Comparison of ENCODE assay signal across 12 cellular contexts in the genomic region with DNA sequence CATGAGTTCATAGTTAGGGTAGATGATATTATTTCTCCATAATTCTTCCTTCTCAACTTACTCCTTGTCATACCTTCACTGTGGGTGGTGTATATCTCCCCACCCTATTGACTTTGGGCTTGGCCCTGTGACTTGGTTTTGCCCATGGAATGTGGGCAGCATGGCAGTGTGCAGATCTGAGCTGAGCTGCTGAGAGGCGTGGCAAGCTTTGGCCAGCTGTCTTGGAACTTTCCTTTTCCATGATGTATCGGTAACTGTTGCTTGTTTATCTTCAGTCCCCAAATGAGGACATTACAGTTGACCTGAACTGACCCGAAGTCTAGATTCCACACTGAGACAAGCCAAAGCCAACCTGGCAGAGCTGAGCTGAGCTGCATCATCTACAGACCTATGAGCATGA.
DNase-seq lines count a peak whose midpoint lies in the region; ATAC-seq and TF ChIP-seq lines count a peak whose summit lies in the region.
"Had no signal": no experiment of that assay in that cellular context is flagged by ENCODE, and none has a peak within 500 bp of the region (broad histone marks: within the 10 kb centered on the region; RNA-seq: fewer than 3 reads in every experiment).

No MANE protein-coding gene starts in this region.

- no peaks in the 10 kb centered on the region for H3K36me3 ChIP-seq in CD4-positive, alpha-beta memory T cell (ENCODE audit: insufficient read depth, low read length)
- no peaks in the 10 kb centered on the region for H3K36me3 ChIP-seq in colonic mucosa
- H3K36me3 ChIP-seq: Peyer's patch, WERI-Rb-1 had no signal

- CTCF ChIA-PET in CD4-positive, alpha-beta memory T cell (lab: Charles Lee; ENCODE audit: partially characterized antibody) = interaction anchor here (1.8 to 4.3 kb wide), 3 partner anchors 18 to 213 kb away, joined by 4 to 31 read pairs (median 26); no protein-coding TSS in a partner anchor

- H3K4me3 ChIP-seq in CD4-positive, alpha-beta memory T cell (ENCODE audit: low read length in 2 of 2) = no peak overlapping the region
- H3K4me3 ChIP-seq in colonic mucosa = no peak overlapping the region
- H3K4me3 ChIP-seq in foreskin fibroblast (ENCODE audit: low read depth in 1 of 2, low read length in 2 of 2) = no peak overlapping the region
- H3K4me3 ChIP-seq: BLaER1 treated with 17β-estradiol and CSF1 and Interleukin-3, amounts not matched to agents 10 nM and 100 nM; Peyer's patch had no signal

- peaks cover 69% of the 10 kb centered on the region for H3K4me1 ChIP-seq in CD4-positive, alpha-beta memory T cell (ENCODE audit: insufficient read depth, low read length)
- H3K4me1 ChIP-seq in colonic mucosa = no peaks in the 10 kb centered on the region

- DNase-seq in CD4-positive, alpha-beta memory T cell = no peak
- DNase-seq in M059J (ENCODE audit: low read depth) = peak; percentile 77
- DNase-seq in colonic mucosa = peak; percentile 32
- peak; percentile 19 for DNase-seq in mucosa of gallbladder (ENCODE audit: low spot score)
- DNase-seq in naive thymus-derived CD8-positive, alpha-beta T cell = no peak
- DNase-seq in foreskin fibroblast = no peak
- DNase-seq: activated T-cell treated with anti-CD3 and anti-CD28 coated beads, Interleukin-2, amount 50 U/mL, for 4 hours; WERI-Rb-1 had no signal

- peaks cover 0 to 7% (median 3%) of the 10 kb centered on the region in 8 donors for H3K9me3 Mint-ChIP-seq in CD4-positive, alpha-beta memory T cell
- peaks cover 0 to 15% (median 7%) of the 10 kb centered on the region in 9 donors for H3K9me3 Mint-ChIP-seq in naive thymus-derived CD8-positive, alpha-beta T cell

- no peaks in the 10 kb centered on the region for H3K27me3 ChIP-seq in CD4-positive, alpha-beta memory T cell (ENCODE audit: insufficient read depth, low read length)
- H3K27me3 ChIP-seq in colonic mucosa = no peaks in the 10 kb centered on the region
- H3K27me3 ChIP-seq: Peyer's patch had no signal

- H3K9ac ChIP-seq in colonic mucosa (ENCODE audit: low read depth in 2 of 2, low read length in 2 of 2) = no peak overlapping the region
- H3K9ac ChIP-seq: BLaER1 treated with 17β-estradiol and CSF1 and Interleukin-3, amounts not matched to agents 10 nM and 100 nM had no signal

- TF ChIP-seq CTCF in colonic mucosa (IDR thresholded peaks at IDR 0.05) = no peak
- no peak for TF ChIP-seq CTCF in foreskin fibroblast (IDR thresholded peaks at IDR 0.05; ENCODE audit: low read depth, low read length)

- peak overlapping the region in 3 of 8 donors; percentile 27 to 52 (median 41) for H3K4me3 Mint-ChIP-seq in CD4-positive, alpha-beta memory T cell
- peak overlapping the region in 2 of 10 donors; percentile 7 to 13 for H3K4me3 Mint-ChIP-seq in naive thymus-derived CD8-positive, alpha-beta T cell
- H3K4me3 Mint-ChIP-seq: activated T-cell treated with anti-CD3 and anti-CD28 coated beads, Interleukin-2, amount 50 U/mL, for 4 hours had no signal

- POLR2A ChIA-PET in CD4-positive, alpha-beta memory T cell (lab: Charles Lee; ENCODE audit: partially characterized antibody) = interaction anchor here (0.9 kb wide), 1 partner anchor 64 kb away, joined by 4 read pairs; no protein-coding TSS in a partner anchor
- POLR2A ChIA-PET in naive thymus-derived CD8-positive, alpha-beta T cell (lab: Charles Lee) = no interaction called here

- no peaks in the 10 kb centered on the region for H3K9me3 ChIP-seq in CD4-positive, alpha-beta memory T cell (ENCODE audit: control insufficient read depth in 1 of 2, low read length in 2 of 2)
- H3K9me3 ChIP-seq in colonic mucosa = no peaks in the 10 kb centered on the region
- H3K9me3 ChIP-seq: Peyer's patch had no signal

- peaks cover 57 to 78% (median 70%) of the 10 kb centered on the region in 4 donors for H3K4me1 Mint-ChIP-seq in CD4-positive, alpha-beta memory T cell
- H3K4me1 Mint-ChIP-seq in naive thymus-derived CD8-positive, alpha-beta T cell = peaks cover 35 to 73% (median 64%) of the 10 kb centered on the region in 4 donors

- ATAC-seq in HG02623 (IDR thresholded peaks at IDR 0.05; ENCODE audit: unreplicated experiment) (no peak), HG02840 (IDR thresholded peaks at IDR 0.05; ENCODE audit: low FRiP score, unreplicated experiment) (no peak)
- ATAC-seq in naive thymus-derived CD8-positive, alpha-beta T cell = no peak

- H3K36me3 Mint-ChIP-seq in CD4-positive, alpha-beta memory T cell = peaks cover 4 to 5% of the 10 kb centered on the region in 2 donors
- peaks cover 9 to 18% (median 16%) of the 10 kb centered on the region in 3 donors for H3K36me3 Mint-ChIP-seq in naive thymus-derived CD8-positive, alpha-beta T cell

- no peak overlapping the region for H3K27ac ChIP-seq in CD4-positive, alpha-beta memory T cell (ENCODE audit: low read depth, low read length)
- peak overlapping the region; percentile 62 for H3K27ac ChIP-seq in colonic mucosa
- H3K27ac ChIP-seq: BLaER1 treated with 17β-estradiol and CSF1 and Interleukin-3, amounts not matched to agents 10 nM and 100 nM; WERI-Rb-1 had no signal

- peak overlapping the region; percentile 8 to 85 (median 34) for H3K27ac Mint-ChIP-seq in CD4-positive, alpha-beta memory T cell
- peak overlapping the region in 2 of 10 donors; percentile 60 to 71 for H3K27ac Mint-ChIP-seq in naive thymus-derived CD8-positive, alpha-beta T cell

- intact Hi-C loops in CD4-positive, alpha-beta memory T cell (cut with micrococcal nuclease) = loop anchor here (2.0 to 10.0 kb wide), 2 partner anchors 60 to 70 kb away; partner anchors contain the start of gene RALGPS1
- intact Hi-C loops in colonic mucosa (cut with DNase I) = no loop called here

- peaks cover 5 to 12% of the 10 kb centered on the region in 2 donors for H3K27me3 Mint-ChIP-seq in CD4-positive, alpha-beta memory T cell
- peaks cover 35 to 79% (median 52%) of the 10 kb centered on the region in 5 donors for H3K27me3 Mint-ChIP-seq in naive thymus-derived CD8-positive, alpha-beta T cell

Comparison
In these comparisons a context has a peak if more than half of its experiments do, and no peak if none do; other contexts are left out.
1. DNase-seq: peak in M059J (single experiment), colonic mucosa (single experiment) and mucosa of gallbladder (single experiment); none in CD4-positive, alpha-beta memory T cell (0 of 5), naive thymus-derived CD8-positive, alpha-beta T cell (0 of 10) and foreskin fibroblast (0 of 2).